1 cellular context compared by ENCODE assay signal in genomic region chr17:38702166-38702899, GRCh38.
A peak's percentile ranks its signal among the peaks of the same experiment; 100 is the strongest.
TF ChIP-seq lines count a peak whose summit lies in the region.

No MANE protein-coding gene starts in this region.

TF ChIP-seq in IMR-90, 13 proteins besides CTCF, POLR2A, EP300 and RAD21:
- TF ChIP-seq CEBPB (IDR thresholded peaks at IDR 0.05; ENCODE audit: low read depth, low read length) (no peak), USF2 (IDR thresholded peaks at IDR 0.05; ENCODE audit: low read depth, low read length) (no peak), MXI1 (IDR thresholded peaks at IDR 0.05; ENCODE audit: borderline replicate concordance, low read depth, low read length) (no peak), NFE2L2 (IDR thresholded peaks at IDR 0.05; ENCODE audit: low read depth, low read length) (no peak), FOS (IDR thresholded peaks at IDR 0.05; ENCODE audit: low read depth, low read length) (no peak), MAZ (IDR thresholded peaks at IDR 0.05; ENCODE audit: borderline replicate concordance, low read depth, low read length) (peak; percentile 58; the same call in 1 of the 2 replicates), SMC3 (IDR thresholded peaks at IDR 0.05; ENCODE audit: low read depth, low read length) (no peak)
